ENCODE assay signal across 1 cellular context in the genomic region with DNA sequence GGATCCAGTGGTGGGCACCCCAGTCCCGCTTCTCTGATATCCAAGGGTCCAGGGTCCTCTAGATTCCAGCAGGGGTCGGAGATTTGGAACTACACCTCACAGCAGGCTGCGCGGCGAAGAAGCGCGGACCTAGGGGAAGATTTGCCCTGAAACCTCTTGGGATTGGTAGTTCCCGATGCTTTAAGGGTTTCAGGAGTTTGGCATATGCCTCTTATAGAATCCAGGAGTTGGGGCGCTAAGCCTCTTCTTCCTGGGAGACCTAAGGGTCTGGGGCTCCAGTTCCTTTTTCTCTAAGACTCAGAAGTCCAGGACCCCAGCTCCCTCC.
TF ChIP-seq lines count a peak whose summit lies in the region.

No MANE protein-coding gene starts in this region.

TF ChIP-seq in K562, 482 proteins besides CTCF, POLR2A, EP300 and RAD21 (continued from another document):
- TF ChIP-seq, protein P1, sequence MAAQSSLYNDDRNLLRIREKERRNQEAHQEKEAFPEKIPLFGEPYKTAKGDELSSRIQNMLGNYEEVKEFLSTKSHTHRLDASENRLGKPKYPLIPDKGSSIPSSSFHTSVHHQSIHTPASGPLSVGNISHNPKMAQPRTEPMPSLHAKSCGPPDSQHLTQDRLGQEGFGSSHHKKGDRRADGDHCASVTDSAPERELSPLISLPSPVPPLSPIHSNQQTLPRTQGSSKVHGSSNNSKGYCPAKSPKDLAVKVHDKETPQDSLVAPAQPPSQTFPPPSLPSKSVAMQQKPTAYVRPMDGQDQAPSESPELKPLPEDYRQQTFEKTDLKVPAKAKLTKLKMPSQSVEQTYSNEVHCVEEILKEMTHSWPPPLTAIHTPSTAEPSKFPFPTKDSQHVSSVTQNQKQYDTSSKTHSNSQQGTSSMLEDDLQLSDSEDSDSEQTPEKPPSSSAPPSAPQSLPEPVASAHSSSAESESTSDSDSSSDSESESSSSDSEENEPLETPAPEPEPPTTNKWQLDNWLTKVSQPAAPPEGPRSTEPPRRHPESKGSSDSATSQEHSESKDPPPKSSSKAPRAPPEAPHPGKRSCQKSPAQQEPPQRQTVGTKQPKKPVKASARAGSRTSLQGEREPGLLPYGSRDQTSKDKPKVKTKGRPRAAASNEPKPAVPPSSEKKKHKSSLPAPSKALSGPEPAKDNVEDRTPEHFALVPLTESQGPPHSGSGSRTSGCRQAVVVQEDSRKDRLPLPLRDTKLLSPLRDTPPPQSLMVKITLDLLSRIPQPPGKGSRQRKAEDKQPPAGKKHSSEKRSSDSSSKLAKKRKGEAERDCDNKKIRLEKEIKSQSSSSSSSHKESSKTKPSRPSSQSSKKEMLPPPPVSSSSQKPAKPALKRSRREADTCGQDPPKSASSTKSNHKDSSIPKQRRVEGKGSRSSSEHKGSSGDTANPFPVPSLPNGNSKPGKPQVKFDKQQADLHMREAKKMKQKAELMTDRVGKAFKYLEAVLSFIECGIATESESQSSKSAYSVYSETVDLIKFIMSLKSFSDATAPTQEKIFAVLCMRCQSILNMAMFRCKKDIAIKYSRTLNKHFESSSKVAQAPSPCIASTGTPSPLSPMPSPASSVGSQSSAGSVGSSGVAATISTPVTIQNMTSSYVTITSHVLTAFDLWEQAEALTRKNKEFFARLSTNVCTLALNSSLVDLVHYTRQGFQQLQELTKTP (IDR thresholded peaks at IDR 0.05; ENCODE audit: low read depth in 1 of 2, partially characterized antibody in 2 of 2) = peak in 1 of 2 experiments; percentile 95
- TF ChIP-seq, protein P2, sequence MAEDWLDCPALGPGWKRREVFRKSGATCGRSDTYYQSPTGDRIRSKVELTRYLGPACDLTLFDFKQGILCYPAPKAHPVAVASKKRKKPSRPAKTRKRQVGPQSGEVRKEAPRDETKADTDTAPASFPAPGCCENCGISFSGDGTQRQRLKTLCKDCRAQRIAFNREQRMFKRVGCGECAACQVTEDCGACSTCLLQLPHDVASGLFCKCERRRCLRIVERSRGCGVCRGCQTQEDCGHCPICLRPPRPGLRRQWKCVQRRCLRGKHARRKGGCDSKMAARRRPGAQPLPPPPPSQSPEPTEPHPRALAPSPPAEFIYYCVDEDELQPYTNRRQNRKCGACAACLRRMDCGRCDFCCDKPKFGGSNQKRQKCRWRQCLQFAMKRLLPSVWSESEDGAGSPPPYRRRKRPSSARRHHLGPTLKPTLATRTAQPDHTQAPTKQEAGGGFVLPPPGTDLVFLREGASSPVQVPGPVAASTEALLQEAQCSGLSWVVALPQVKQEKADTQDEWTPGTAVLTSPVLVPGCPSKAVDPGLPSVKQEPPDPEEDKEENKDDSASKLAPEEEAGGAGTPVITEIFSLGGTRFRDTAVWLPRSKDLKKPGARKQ (CRISPR knock-in tag; IDR thresholded peaks at IDR 0.05) = no peak
- no peak for TF ChIP-seq KLF10 (CRISPR knock-in tag; IDR thresholded peaks at IDR 0.05)
- no peak for TF ChIP-seq IRF2 (CRISPR knock-in tag; IDR thresholded peaks at IDR 0.05)
- TF ChIP-seq HDAC1 (IDR thresholded peaks at IDR 0.05) = no peak
- TF ChIP-seq, protein P3, sequence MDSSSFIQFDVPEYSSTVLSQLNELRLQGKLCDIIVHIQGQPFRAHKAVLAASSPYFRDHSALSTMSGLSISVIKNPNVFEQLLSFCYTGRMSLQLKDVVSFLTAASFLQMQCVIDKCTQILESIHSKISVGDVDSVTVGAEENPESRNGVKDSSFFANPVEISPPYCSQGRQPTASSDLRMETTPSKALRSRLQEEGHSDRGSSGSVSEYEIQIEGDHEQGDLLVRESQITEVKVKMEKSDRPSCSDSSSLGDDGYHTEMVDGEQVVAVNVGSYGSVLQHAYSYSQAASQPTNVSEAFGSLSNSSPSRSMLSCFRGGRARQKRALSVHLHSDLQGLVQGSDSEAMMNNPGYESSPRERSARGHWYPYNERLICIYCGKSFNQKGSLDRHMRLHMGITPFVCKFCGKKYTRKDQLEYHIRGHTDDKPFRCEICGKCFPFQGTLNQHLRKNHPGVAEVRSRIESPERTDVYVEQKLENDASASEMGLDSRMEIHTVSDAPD (CRISPR knock-in tag; IDR thresholded peaks at IDR 0.05) = no peak
- TF ChIP-seq, protein P4, sequence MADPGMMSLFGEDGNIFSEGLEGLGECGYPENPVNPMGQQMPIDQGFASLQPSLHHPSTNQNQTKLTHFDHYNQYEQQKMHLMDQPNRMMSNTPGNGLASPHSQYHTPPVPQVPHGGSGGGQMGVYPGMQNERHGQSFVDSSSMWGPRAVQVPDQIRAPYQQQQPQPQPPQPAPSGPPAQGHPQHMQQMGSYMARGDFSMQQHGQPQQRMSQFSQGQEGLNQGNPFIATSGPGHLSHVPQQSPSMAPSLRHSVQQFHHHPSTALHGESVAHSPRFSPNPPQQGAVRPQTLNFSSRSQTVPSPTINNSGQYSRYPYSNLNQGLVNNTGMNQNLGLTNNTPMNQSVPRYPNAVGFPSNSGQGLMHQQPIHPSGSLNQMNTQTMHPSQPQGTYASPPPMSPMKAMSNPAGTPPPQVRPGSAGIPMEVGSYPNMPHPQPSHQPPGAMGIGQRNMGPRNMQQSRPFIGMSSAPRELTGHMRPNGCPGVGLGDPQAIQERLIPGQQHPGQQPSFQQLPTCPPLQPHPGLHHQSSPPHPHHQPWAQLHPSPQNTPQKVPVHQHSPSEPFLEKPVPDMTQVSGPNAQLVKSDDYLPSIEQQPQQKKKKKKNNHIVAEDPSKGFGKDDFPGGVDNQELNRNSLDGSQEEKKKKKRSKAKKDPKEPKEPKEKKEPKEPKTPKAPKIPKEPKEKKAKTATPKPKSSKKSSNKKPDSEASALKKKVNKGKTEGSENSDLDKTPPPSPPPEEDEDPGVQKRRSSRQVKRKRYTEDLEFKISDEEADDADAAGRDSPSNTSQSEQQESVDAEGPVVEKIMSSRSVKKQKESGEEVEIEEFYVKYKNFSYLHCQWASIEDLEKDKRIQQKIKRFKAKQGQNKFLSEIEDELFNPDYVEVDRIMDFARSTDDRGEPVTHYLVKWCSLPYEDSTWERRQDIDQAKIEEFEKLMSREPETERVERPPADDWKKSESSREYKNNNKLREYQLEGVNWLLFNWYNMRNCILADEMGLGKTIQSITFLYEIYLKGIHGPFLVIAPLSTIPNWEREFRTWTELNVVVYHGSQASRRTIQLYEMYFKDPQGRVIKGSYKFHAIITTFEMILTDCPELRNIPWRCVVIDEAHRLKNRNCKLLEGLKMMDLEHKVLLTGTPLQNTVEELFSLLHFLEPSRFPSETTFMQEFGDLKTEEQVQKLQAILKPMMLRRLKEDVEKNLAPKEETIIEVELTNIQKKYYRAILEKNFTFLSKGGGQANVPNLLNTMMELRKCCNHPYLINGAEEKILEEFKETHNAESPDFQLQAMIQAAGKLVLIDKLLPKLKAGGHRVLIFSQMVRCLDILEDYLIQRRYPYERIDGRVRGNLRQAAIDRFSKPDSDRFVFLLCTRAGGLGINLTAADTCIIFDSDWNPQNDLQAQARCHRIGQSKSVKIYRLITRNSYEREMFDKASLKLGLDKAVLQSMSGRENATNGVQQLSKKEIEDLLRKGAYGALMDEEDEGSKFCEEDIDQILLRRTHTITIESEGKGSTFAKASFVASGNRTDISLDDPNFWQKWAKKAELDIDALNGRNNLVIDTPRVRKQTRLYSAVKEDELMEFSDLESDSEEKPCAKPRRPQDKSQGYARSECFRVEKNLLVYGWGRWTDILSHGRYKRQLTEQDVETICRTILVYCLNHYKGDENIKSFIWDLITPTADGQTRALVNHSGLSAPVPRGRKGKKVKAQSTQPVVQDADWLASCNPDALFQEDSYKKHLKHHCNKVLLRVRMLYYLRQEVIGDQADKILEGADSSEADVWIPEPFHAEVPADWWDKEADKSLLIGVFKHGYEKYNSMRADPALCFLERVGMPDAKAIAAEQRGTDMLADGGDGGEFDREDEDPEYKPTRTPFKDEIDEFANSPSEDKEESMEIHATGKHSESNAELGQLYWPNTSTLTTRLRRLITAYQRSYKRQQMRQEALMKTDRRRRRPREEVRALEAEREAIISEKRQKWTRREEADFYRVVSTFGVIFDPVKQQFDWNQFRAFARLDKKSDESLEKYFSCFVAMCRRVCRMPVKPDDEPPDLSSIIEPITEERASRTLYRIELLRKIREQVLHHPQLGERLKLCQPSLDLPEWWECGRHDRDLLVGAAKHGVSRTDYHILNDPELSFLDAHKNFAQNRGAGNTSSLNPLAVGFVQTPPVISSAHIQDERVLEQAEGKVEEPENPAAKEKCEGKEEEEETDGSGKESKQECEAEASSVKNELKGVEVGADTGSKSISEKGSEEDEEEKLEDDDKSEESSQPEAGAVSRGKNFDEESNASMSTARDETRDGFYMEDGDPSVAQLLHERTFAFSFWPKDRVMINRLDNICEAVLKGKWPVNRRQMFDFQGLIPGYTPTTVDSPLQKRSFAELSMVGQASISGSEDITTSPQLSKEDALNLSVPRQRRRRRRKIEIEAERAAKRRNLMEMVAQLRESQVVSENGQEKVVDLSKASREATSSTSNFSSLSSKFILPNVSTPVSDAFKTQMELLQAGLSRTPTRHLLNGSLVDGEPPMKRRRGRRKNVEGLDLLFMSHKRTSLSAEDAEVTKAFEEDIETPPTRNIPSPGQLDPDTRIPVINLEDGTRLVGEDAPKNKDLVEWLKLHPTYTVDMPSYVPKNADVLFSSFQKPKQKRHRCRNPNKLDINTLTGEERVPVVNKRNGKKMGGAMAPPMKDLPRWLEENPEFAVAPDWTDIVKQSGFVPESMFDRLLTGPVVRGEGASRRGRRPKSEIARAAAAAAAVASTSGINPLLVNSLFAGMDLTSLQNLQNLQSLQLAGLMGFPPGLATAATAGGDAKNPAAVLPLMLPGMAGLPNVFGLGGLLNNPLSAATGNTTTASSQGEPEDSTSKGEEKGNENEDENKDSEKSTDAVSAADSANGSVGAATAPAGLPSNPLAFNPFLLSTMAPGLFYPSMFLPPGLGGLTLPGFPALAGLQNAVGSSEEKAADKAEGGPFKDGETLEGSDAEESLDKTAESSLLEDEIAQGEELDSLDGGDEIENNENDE (IDR thresholded peaks at IDR 0.05; ENCODE audit: low read depth, low read length) = no peak
- peak; percentile 18 for TF ChIP-seq ZFX (CRISPR knock-in tag; IDR thresholded peaks at IDR 0.05)
- no peak for TF ChIP-seq TSC22D4 (tag; IDR thresholded peaks at IDR 0.05)
- no peak for TF ChIP-seq ZKSCAN3 (CRISPR knock-in tag; IDR thresholded peaks at IDR 0.05)
- TF ChIP-seq SIX5 (IDR thresholded peaks at IDR 0.05; ENCODE audit: borderline replicate concordance in 1 of 2, insufficient read depth in 1 of 2, low read depth in 1 of 2, low read length in 2 of 2) = peak; percentile 68; a peak in 3 of 4 replicates
- TF ChIP-seq ILF3 (IDR thresholded peaks at IDR 0.05; ENCODE audit: borderline replicate concordance) = no peak
- TF ChIP-seq KDM2B (CRISPR knock-in tag; IDR thresholded peaks at IDR 0.05) = no peak
- 0 out of 2 replicates have a peak, but pooled peaks have one; percentile 16 for TF ChIP-seq SMARCC2 (IDR thresholded peaks at IDR 0.05; ENCODE audit: low read depth)
- no peak for TF ChIP-seq NCOA2 (IDR thresholded peaks at IDR 0.05; ENCODE audit: partially characterized antibody in 2 of 2)
- no peak for TF ChIP-seq TAF1 (IDR thresholded peaks at IDR 0.05; ENCODE audit: control insufficient read depth, extremely low read depth, insufficient read depth, low read length, severe bottlenecking)
- TF ChIP-seq RBM14 (IDR thresholded peaks at IDR 0.05; ENCODE audit: borderline replicate concordance, insufficient read depth, low read depth, low read length) = no peak
- TF ChIP-seq ZBTB17 (CRISPR knock-in tag; IDR thresholded peaks at IDR 0.05) = no peak
- no peak for TF ChIP-seq MCM5 (IDR thresholded peaks at IDR 0.05; ENCODE audit: low read depth)
- TF ChIP-seq, protein P5, sequence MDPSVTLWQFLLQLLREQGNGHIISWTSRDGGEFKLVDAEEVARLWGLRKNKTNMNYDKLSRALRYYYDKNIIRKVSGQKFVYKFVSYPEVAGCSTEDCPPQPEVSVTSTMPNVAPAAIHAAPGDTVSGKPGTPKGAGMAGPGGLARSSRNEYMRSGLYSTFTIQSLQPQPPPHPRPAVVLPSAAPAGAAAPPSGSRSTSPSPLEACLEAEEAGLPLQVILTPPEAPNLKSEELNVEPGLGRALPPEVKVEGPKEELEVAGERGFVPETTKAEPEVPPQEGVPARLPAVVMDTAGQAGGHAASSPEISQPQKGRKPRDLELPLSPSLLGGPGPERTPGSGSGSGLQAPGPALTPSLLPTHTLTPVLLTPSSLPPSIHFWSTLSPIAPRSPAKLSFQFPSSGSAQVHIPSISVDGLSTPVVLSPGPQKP (CRISPR knock-in tag; IDR thresholded peaks at IDR 0.05) = no peak
- no peak for TF ChIP-seq KAT8 (IDR thresholded peaks at IDR 0.05; ENCODE audit: low read depth)
- no peak for TF ChIP-seq GTF2F1 (IDR thresholded peaks at IDR 0.05; ENCODE audit: low read depth, low read length)
- peak; percentile 2; the same call in 1 of the 2 replicates for TF ChIP-seq C11orf30 (IDR thresholded peaks at IDR 0.05; ENCODE audit: low read depth)
- 0 out of 2 replicates have a peak, but pooled peaks have one; percentile 47 for TF ChIP-seq TEAD2 (tag; IDR thresholded peaks at IDR 0.05)
- peak; percentile 3 for TF ChIP-seq HMGN3 (IDR thresholded peaks at IDR 0.05; ENCODE audit: borderline replicate concordance, extremely low read depth, insufficient read length, low read depth, low read length)
- no peak for TF ChIP-seq RHOXF2B (CRISPR knock-in tag; conservative IDR thresholded peaks at IDR 0.05)
